ENCODE assay signal across 1 cellular context in genomic region chr1:1400576-1401456, GRCh38.
A peak's percentile ranks its signal among the peaks of the same experiment; 100 is the strongest.
TF ChIP-seq lines count a peak whose summit lies in the region.

No MANE protein-coding gene starts in this region.

TF ChIP-seq in HepG2, 621 proteins besides CTCF, POLR2A, EP300 and RAD21 (continued from another document and continues in another):
- no peak; the same call in 1 of the 2 replicates for TF ChIP-seq ETV6 (CRISPR knock-in tag; conservative IDR thresholded peaks at IDR 0.05)
- TF ChIP-seq RERE (CRISPR knock-in tag; IDR thresholded peaks at IDR 0.05; ENCODE audit: low read depth) = peak; percentile 85
- no peak; the same call in 1 of the 2 replicates for TF ChIP-seq RELA (CRISPR knock-in tag; IDR thresholded peaks at IDR 0.05)
- no peak for TF ChIP-seq SOX6 (IDR thresholded peaks at IDR 0.05)
- peak; percentile 93 for TF ChIP-seq SOX6 (CRISPR knock-in tag; IDR thresholded peaks at IDR 0.05)
- TF ChIP-seq NFYB (CRISPR knock-in tag; IDR thresholded peaks at IDR 0.05) = peak; percentile 38
- TF ChIP-seq ZNF557 (CRISPR knock-in tag; IDR thresholded peaks at IDR 0.05) = peak; percentile 79; the same call in 1 of the 2 replicates
- peak; percentile 80; the same call in 1 of the 2 replicates for TF ChIP-seq NKX3-1 (CRISPR knock-in tag; IDR thresholded peaks at IDR 0.05)
- TF ChIP-seq ZNF780A (CRISPR knock-in tag; IDR thresholded peaks at IDR 0.05) = no peak; the same call in none of the 2 replicates
- no peak for TF ChIP-seq SUZ12 (IDR thresholded peaks at IDR 0.05; ENCODE audit: low read depth, low read length)
- TF ChIP-seq ATF3 (CRISPR knock-in tag; IDR thresholded peaks at IDR 0.05) = peak; percentile 62
- TF ChIP-seq SCMH1 (CRISPR knock-in tag; IDR thresholded peaks at IDR 0.05; ENCODE audit: borderline replicate concordance) = no peak
- TF ChIP-seq POLR2AphosphoS5 (IDR thresholded peaks at IDR 0.05; ENCODE audit: low read depth, low read length) = peak; percentile 61; the same call in 1 of the 2 replicates
- TF ChIP-seq ZFP36 (IDR thresholded peaks at IDR 0.05; ENCODE audit: borderline replicate concordance, low read depth, low read length, partially characterized antibody) = no peak
- TF ChIP-seq TEAD2 (CRISPR knock-in tag; IDR thresholded peaks at IDR 0.05) = no peak
- no peak for TF ChIP-seq ZNF883 (CRISPR knock-in tag; IDR thresholded peaks at IDR 0.05; ENCODE audit: not compliant biosample characterization)
- TF ChIP-seq NFRKB (IDR thresholded peaks at IDR 0.05) = no peak
- TF ChIP-seq ATRX (CRISPR knock-in tag; IDR thresholded peaks at IDR 0.05; ENCODE audit: borderline replicate concordance) = no peak
- TF ChIP-seq IKZF1 (IDR thresholded peaks at IDR 0.05) = no peak
- 0 out of 2 replicates have a peak, but pooled peaks have one; percentile 67 for TF ChIP-seq ZNF343 (CRISPR knock-in tag; IDR thresholded peaks at IDR 0.05)
- TF ChIP-seq ZNF768 (CRISPR knock-in tag; IDR thresholded peaks at IDR 0.05) = 0 out of 2 replicates have a peak, but pooled peaks have one; percentile 13
- no peak for TF ChIP-seq ZNF484 (CRISPR knock-in tag; IDR thresholded peaks at IDR 0.05; ENCODE audit: borderline replicate concordance, low read depth)
- TF ChIP-seq PBX3 (CRISPR knock-in tag; IDR thresholded peaks at IDR 0.05; ENCODE audit: borderline replicate concordance) = no peak
- peak; percentile 99 for TF ChIP-seq PHF5A (CRISPR knock-in tag; IDR thresholded peaks at IDR 0.05; ENCODE audit: low read depth, unreplicated experiment)
- peak; percentile 96 for TF ChIP-seq GATAD2A (CRISPR knock-in tag; IDR thresholded peaks at IDR 0.05)
- TF ChIP-seq CBFB (CRISPR knock-in tag; IDR thresholded peaks at IDR 0.05) = peak; percentile 95
- peak; percentile 80; the same call in 1 of the 2 replicates for TF ChIP-seq TOE1 (CRISPR knock-in tag; IDR thresholded peaks at IDR 0.05)
- TF ChIP-seq ZNF691 (CRISPR knock-in tag; IDR thresholded peaks at IDR 0.05; ENCODE audit: borderline replicate concordance, low read depth) = peak; percentile 94; the same call in 1 of the 2 replicates
- peak; percentile 85 for TF ChIP-seq TFDP1 (CRISPR knock-in tag; IDR thresholded peaks at IDR 0.05; ENCODE audit: borderline replicate concordance)
- peak; percentile 92 for TF ChIP-seq KDM4B (CRISPR knock-in tag; IDR thresholded peaks at IDR 0.05)
- peak; percentile 84; the same call in 1 of the 2 replicates for TF ChIP-seq ZNF160 (CRISPR knock-in tag; IDR thresholded peaks at IDR 0.05)
- TF ChIP-seq ZNF10 (CRISPR knock-in tag; IDR thresholded peaks at IDR 0.05; ENCODE audit: borderline replicate concordance, low read depth) = no peak
- TF ChIP-seq ZFAT (CRISPR knock-in tag; conservative IDR thresholded peaks at IDR 0.05) = no peak
- TF ChIP-seq NR2F1 (CRISPR knock-in tag; IDR thresholded peaks at IDR 0.05) = peak; percentile 98 to 99
- TF ChIP-seq XBP1 (CRISPR knock-in tag; IDR thresholded peaks at IDR 0.05) = no peak
- no peak for TF ChIP-seq PRDM4 (CRISPR knock-in tag; IDR thresholded peaks at IDR 0.05; ENCODE audit: borderline replicate concordance)
- peak; percentile 94 for TF ChIP-seq NCOR1 (IDR thresholded peaks at IDR 0.05; ENCODE audit: borderline replicate concordance, low read length)
- TF ChIP-seq ZZZ3 (CRISPR knock-in tag; IDR thresholded peaks at IDR 0.05; ENCODE audit: borderline replicate concordance) = no peak
- TF ChIP-seq MBD4 (IDR thresholded peaks at IDR 0.05; ENCODE audit: borderline replicate concordance, low read length) = no peak
- peak; percentile 43; the same call in 1 of the 2 replicates for TF ChIP-seq ZNF816 (CRISPR knock-in tag; IDR thresholded peaks at IDR 0.05; ENCODE audit: borderline replicate concordance)
- peak; percentile 66 for TF ChIP-seq ZBTB2 (CRISPR knock-in tag; IDR thresholded peaks at IDR 0.05; ENCODE audit: low read depth)
- no peak for TF ChIP-seq GRHL1 (CRISPR knock-in tag; conservative IDR thresholded peaks at IDR 0.05)
- TF ChIP-seq REL (CRISPR knock-in tag; conservative IDR thresholded peaks at IDR 0.05) = no peak
- TF ChIP-seq SP2 (CRISPR knock-in tag; IDR thresholded peaks at IDR 0.05) = peak; percentile 54; the same call in 1 of the 2 replicates
- no peak for TF ChIP-seq FOXO4 (CRISPR knock-in tag; conservative IDR thresholded peaks at IDR 0.05)
- peak; percentile 97 for TF ChIP-seq ZNF543 (CRISPR knock-in tag; IDR thresholded peaks at IDR 0.05)
- no peak for TF ChIP-seq ZNF33A (CRISPR knock-in tag; IDR thresholded peaks at IDR 0.05; ENCODE audit: borderline replicate concordance)
- peak; percentile 64; the same call in 1 of the 2 replicates for TF ChIP-seq MLLT10 (CRISPR knock-in tag; IDR thresholded peaks at IDR 0.05)
- no peak for TF ChIP-seq JARID2 (CRISPR knock-in tag; IDR thresholded peaks at IDR 0.05; ENCODE audit: insufficient replicate concordance)
- TF ChIP-seq U2AF1 (optimal IDR thresholded peaks at IDR 0.05; ENCODE audit: low read depth, low read length) = no peak
- TF ChIP-seq ZNF788 (CRISPR knock-in tag; IDR thresholded peaks at IDR 0.05; ENCODE audit: borderline replicate concordance) = peak; percentile 95
- TF ChIP-seq ZFP36L1 (CRISPR knock-in tag; IDR thresholded peaks at IDR 0.05) = peak; percentile 92
- peak; percentile 71 for TF ChIP-seq CBX1 (IDR thresholded peaks at IDR 0.05; ENCODE audit: low read depth)
